ENCODE assay signal across 15 cellular contexts in genomic region chr5:149447373-149448367, GRCh38.
A peak's percentile ranks its signal among the peaks of the same experiment; 100 is the strongest.
DNase-seq lines count a peak whose midpoint lies in the region; ATAC-seq and TF ChIP-seq lines count a peak whose summit lies in the region.
"Had no signal": no experiment of that assay in that cellular context is flagged by ENCODE, and none has a peak within 500 bp of the region (broad histone marks: within the 10 kb centered on the region; RNA-seq: fewer than 3 reads in every experiment).

No MANE protein-coding gene starts in this region.

- H3K27me3 Mint-ChIP-seq in CD14-positive monocyte (ENCODE audit: low read depth in 3 of 3): peaks cover 0 to 3% (median 1%) of the 10 kb centered on the region in 3 donors

- no peak overlapping the region for H3K27ac Mint-ChIP-seq in CD14-positive monocyte
- H3K27ac Mint-ChIP-seq: stimulated activated naive B cell treated with anti-CD40 and anti-IgM and Interleukin-4, amounts not matched to agents 10 μg/mL and 1 μg/mL and 100 μg/mL, for 72 hours had no signal

- no peak overlapping the region for H3K4me3 Mint-ChIP-seq in CD14-positive monocyte
- H3K4me3 Mint-ChIP-seq: stimulated activated naive B cell treated with anti-CD40 and anti-IgM and Interleukin-4, amounts not matched to agents 10 μg/mL and 1 μg/mL and 100 μg/mL, for 72 hours had no signal

- no peaks in the 10 kb centered on the region for H3K36me3 Mint-ChIP-seq in CD14-positive monocyte
- H3K36me3 Mint-ChIP-seq: stimulated activated naive B cell treated with anti-CD40 and anti-IgM and Interleukin-4, amounts not matched to agents 10 μg/mL and 1 μg/mL and 100 μg/mL, for 72 hours had no signal

- peaks cover 10% of the 10 kb centered on the region for H3K4me1 ChIP-seq in Loucy (ENCODE audit: insufficient read depth, low read length, poor library complexity, severe bottlenecking)
- peaks cover 16 to 31% of the 10 kb centered on the region in 2 donors for H3K4me1 ChIP-seq in breast epithelium
- H3K4me1 ChIP-seq in stomach: peaks cover 33 to 77% (median 51%) of the 10 kb centered on the region in 4 donors

- H3K27me3 ChIP-seq in Loucy (ENCODE audit: insufficient read depth, low read length, poor library complexity, severe bottlenecking) (no peaks in the 10 kb centered on the region), breast epithelium (no peaks in the 10 kb centered on the region), stomach (no peaks in the 10 kb centered on the region)

- peak in 1 of 2 donors; percentile 76 for DNase-seq in breast epithelium (ENCODE audit: low spot score in 2 of 2)
- DNase-seq in lung microvascular endothelial cell (ENCODE audit: low read depth in 2 of 2): peak; percentile 28 to 55
- no peak for DNase-seq in stomach
- no peak for DNase-seq in mesenteric fat pad (ENCODE audit: low spot score)
- no peak for DNase-seq in NCI-H524 (lab: John Stamatoyannopoulos, UW)
- no peak for DNase-seq in CD14-positive monocyte (ENCODE audit: low spot score)
- DNase-seq: activated naive CD4-positive, alpha-beta T cell; caudate nucleus; GOT3; NCI-H2171 treated with DMSO at 0.1 percent for 48 hours; stimulated activated naive B cell treated with anti-CD40 and anti-IgM and Interleukin-4, amounts not matched to agents 10 μg/mL and 1 μg/mL and 100 μg/mL, for 72 hours; WERI-Rb-1 had no signal

- TF ChIP-seq CTCF in Loucy (conservative IDR thresholded peaks at IDR 0.05; ENCODE audit: low read length): no peak
- TF ChIP-seq CTCF in breast epithelium (IDR thresholded peaks at IDR 0.05): no peak
- TF ChIP-seq CTCF in stomach (IDR thresholded peaks at IDR 0.05): no peak
- TF ChIP-seq CTCF in CD14-positive monocyte (IDR thresholded peaks at IDR 0.05): no peak

- H3K27ac ChIP-seq in breast epithelium (peak overlapping the region; percentile 70 to 85), stomach (peak overlapping the region in 4 of 5 donors; percentile 67 to 89 (median 71))
- H3K27ac ChIP-seq: C4-2B, WERI-Rb-1 had no signal

- H3K9ac ChIP-seq in Loucy (ENCODE audit: low read depth, low read length, poor library complexity, severe bottlenecking): no peak overlapping the region

- H3K9me3 ChIP-seq in Loucy (ENCODE audit: insufficient read depth, low read depth, low read length) (no peaks in the 10 kb centered on the region), breast epithelium (no peaks in the 10 kb centered on the region), stomach (no peaks in the 10 kb centered on the region)

- no peaks in the 10 kb centered on the region for H3K9me2 ChIP-seq in Loucy (replicated peaks; ENCODE audit: low read depth, low read length)

- peaks cover 6 to 11% (median 8%) of the 10 kb centered on the region in 7 donors for H3K9me3 Mint-ChIP-seq in CD14-positive monocyte

- intact Hi-C loops in breast epithelium (cut with DNase I; ENCODE audit: low total_unique reads): loop anchor here (2.0 kb wide), 1 partner anchor 101 kb away; no protein-coding TSS in a partner anchor
- intact Hi-C loops in stomach (cut with DNase I; ENCODE audit: low total_unique reads): no loop called here
- intact Hi-C loops in CD14-positive monocyte (cut with micrococcal nuclease): no loop called here

- ATAC-seq in HG03457 (IDR thresholded peaks at IDR 0.05; ENCODE audit: unreplicated experiment): no peak
- ATAC-seq: stimulated activated naive B cell treated with anti-CD40 and anti-IgM and Interleukin-4, amounts not matched to agents 10 μg/mL and 1 μg/mL and 100 μg/mL, for 72 hours had no signal

- no peak overlapping the region for H3K4me3 ChIP-seq in Loucy (ENCODE audit: low read length, poor library complexity, severe bottlenecking)
- no peak overlapping the region for H3K4me3 ChIP-seq in breast epithelium
- H3K4me3 ChIP-seq in stomach: no peak overlapping the region

- H3K36me3 ChIP-seq in Loucy (ENCODE audit: insufficient read depth, low read length) (no peaks in the 10 kb centered on the region), breast epithelium (no peaks in the 10 kb centered on the region), stomach (no peaks in the 10 kb centered on the region)
- H3K36me3 ChIP-seq: WERI-Rb-1 had no signal

- TF ChIP-seq POLR2A in breast epithelium (IDR thresholded peaks at IDR 0.05) (no peak), stomach (IDR thresholded peaks at IDR 0.05) (no peak)

- no peak overlapping the region for H3K4me2 ChIP-seq in Loucy (ENCODE audit: low read depth, low read length, poor library complexity, severe bottlenecking)

- 75 to 82% (median 78%) methylated on average over 12 of the region's 12 CpGs for WGBS in stomach, 5 donors

- no peaks in the 10 kb centered on the region for H3F3A ChIP-seq in Loucy (ENCODE audit: low read depth)

- H3K4me1 Mint-ChIP-seq in CD14-positive monocyte: peaks cover 7% of the 10 kb centered on the region
- H3K4me1 Mint-ChIP-seq: stimulated activated naive B cell treated with anti-CD40 and anti-IgM and Interleukin-4, amounts not matched to agents 10 μg/mL and 1 μg/mL and 100 μg/mL, for 72 hours had no signal

- no peaks in the 10 kb centered on the region for H4K20me1 ChIP-seq in Loucy (ENCODE audit: insufficient read depth, low read length, poor library complexity, severe bottlenecking)

- H2AFZ ChIP-seq in Loucy (ENCODE audit: low read length): peak overlapping the region; percentile 18; the same call in 1 of the 2 replicates

- H3K79me2 ChIP-seq in Loucy (ENCODE audit: insufficient read depth, low read length): no peaks in the 10 kb centered on the region

- no peak for TF ChIP-seq EP300 in stomach (IDR thresholded peaks at IDR 0.05)

Comparison
In these comparisons a context has a peak if more than half of its experiments do, and no peak if none do; other contexts are left out.
1. DNase-seq: peak in lung microvascular endothelial cell (2 of 2); none in stomach (single experiment), mesenteric fat pad (single experiment), NCI-H524 (0 of 2) and CD14-positive monocyte (single experiment).